In the genomic region with DNA sequence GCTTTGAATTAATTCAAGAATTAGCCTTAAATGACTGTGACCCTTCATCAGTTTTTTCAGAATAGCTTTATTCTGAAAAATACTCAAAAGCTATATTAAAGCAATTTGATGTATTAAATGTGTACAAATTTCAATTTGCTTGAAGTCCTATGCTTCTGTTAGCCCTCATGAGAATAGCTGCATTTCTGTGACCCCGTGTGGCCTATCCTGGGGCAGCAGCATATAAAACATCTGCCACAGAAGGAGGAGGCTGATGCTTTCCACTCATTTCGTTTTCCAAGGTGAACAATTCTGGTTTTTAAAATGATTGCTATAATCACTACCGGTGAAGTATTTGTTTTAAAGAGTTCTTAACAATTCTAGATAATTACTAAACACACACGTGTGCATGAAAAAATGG, we compare ENCODE assay signal across 19 cellular contexts.
DNase-seq lines count a peak whose midpoint lies in the region; ATAC-seq and TF ChIP-seq lines count a peak whose summit lies in the region.
"Had no signal": no experiment of that assay in that cellular context is flagged by ENCODE, and none has a peak within 500 bp of the region (broad histone marks: within the 10 kb centered on the region; RNA-seq: fewer than 3 reads in every experiment).

No MANE protein-coding gene starts in this region.

- H3K4me3 ChIP-seq in AG04450 (ENCODE audit: low read depth, low read length) (no peak overlapping the region), HAP-1 (no peak overlapping the region)
- H3K4me3 ChIP-seq: colonic mucosa, skin epidermis, vagina had no signal

- H3K27ac Mint-ChIP-seq in WTC11 = no peak overlapping the region
- H3K27ac Mint-ChIP-seq in T-helper 2 cell treated with Interferon-gamma antibody and Interleukin-4, amounts not matched to agents 5 μg/mL and 100 μg/mL, for 36 hours = no peak overlapping the region
- H3K27ac Mint-ChIP-seq: activated CD4-positive, alpha-beta memory T cell treated with anti-CD3 and anti-CD28 coated beads for 36 hours; activated T-cell treated with anti-CD3 and anti-CD28 coated beads, Interleukin-2, amount 50 U/mL, for 72 hours had no signal

- peaks cover 23% of the 10 kb centered on the region for H3K4me1 Mint-ChIP-seq in WTC11
- peaks cover 8% of the 10 kb centered on the region for H3K4me1 Mint-ChIP-seq in T-helper 2 cell treated with Interferon-gamma antibody and Interleukin-4, amounts not matched to agents 5 μg/mL and 100 μg/mL, for 36 hours (ENCODE audit: low read depth)

- peak; percentile 53 for ATAC-seq in WTC11
- ATAC-seq: activated T-cell treated with anti-CD3 and anti-CD28 coated beads, Interleukin-2, amount 50 U/mL, for 72 hours; stimulated activated naive CD8-positive, alpha-beta T cell treated with anti-CD3 and anti-CD28 coated beads, Interleukin-15, Interleukin-2, amounts not matched to agents 100 U/mL and 50 U/mL, for 24 hours had no signal

- POLR2A ChIA-PET in AG04450 (lab: Yijun Ruan, JAX) (no interaction called here), WTC11 (lab: Charles Lee) (interaction anchor here (0.5 kb wide), 1 partner anchor 360 kb away, joined by 3 read pairs; no protein-coding TSS in a partner anchor)

- H3K4me1 ChIP-seq in HAP-1 = peaks cover 21% of the 10 kb centered on the region
- H3K4me1 ChIP-seq: colonic mucosa, vagina had no signal

- H3K9me3 Mint-ChIP-seq in WTC11 = no peaks in the 10 kb centered on the region
- no peaks in the 10 kb centered on the region for H3K9me3 Mint-ChIP-seq in T-helper 2 cell treated with Interferon-gamma antibody and Interleukin-4, amounts not matched to agents 5 μg/mL and 100 μg/mL, for 36 hours
- H3K9me3 Mint-ChIP-seq: activated T-cell treated with anti-CD3 and anti-CD28 coated beads, Interleukin-2, amount 50 U/mL, for 72 hours had no signal

- H3K27ac ChIP-seq in AG04450 (ENCODE audit: low read depth, low read length) = no peak overlapping the region
- H3K27ac ChIP-seq: colonic mucosa, neutrophil, skin epidermis, vagina had no signal

- no peaks in the 10 kb centered on the region for H3K36me3 Mint-ChIP-seq in WTC11
- H3K36me3 Mint-ChIP-seq in T-helper 2 cell treated with Interferon-gamma antibody and Interleukin-4, amounts not matched to agents 5 μg/mL and 100 μg/mL, for 36 hours (ENCODE audit: low read depth) = no peaks in the 10 kb centered on the region

- no peaks in the 10 kb centered on the region for H3K27me3 ChIP-seq in AG04450 (ENCODE audit: control insufficient read depth, insufficient read depth, low read length)
- H3K27me3 ChIP-seq in HAP-1 (ENCODE audit: low read depth) = no peaks in the 10 kb centered on the region
- H3K27me3 ChIP-seq: colonic mucosa, neutrophil, vagina had no signal

- no peaks in the 10 kb centered on the region for H3K27me3 Mint-ChIP-seq in WTC11 (ENCODE audit: low read depth)
- no peaks in the 10 kb centered on the region for H3K27me3 Mint-ChIP-seq in T-helper 2 cell treated with Interferon-gamma antibody and Interleukin-4, amounts not matched to agents 5 μg/mL and 100 μg/mL, for 36 hours (ENCODE audit: low read depth)
- H3K27me3 Mint-ChIP-seq: activated CD4-positive, alpha-beta memory T cell treated with anti-CD3 and anti-CD28 coated beads for 36 hours had no signal

- DNase-seq in AG04450 (ENCODE audit: low read depth, low spot score) (no peak), GM13977 (ENCODE audit: low spot score) (no peak), WTC11 (ENCODE audit: low spot score) (no peak), inferior parietal cortex (ENCODE audit: extremely low spot score) (peak; percentile 50), NCI-H1436 treated with DMSO at 0.1 percent for 48 hours (lab: John Stamatoyannopoulos, UW) (no peak), HAP-1 (ENCODE audit: low spot score in 2 of 2) (no peak), dermis blood vessel endothelial cell (no peak)
- no peak for DNase-seq in T-helper 2 cell treated with Interferon-gamma antibody and Interleukin-4, amounts not matched to agents 5 μg/mL and 100 μg/mL, for 36 hours (ENCODE audit: low spot score)
- DNase-seq: ACHN; activated CD4-positive, alpha-beta memory T cell treated with anti-CD3 and anti-CD28 coated beads for 36 hours; activated T-cell treated with anti-CD3 and anti-CD28 coated beads, Interleukin-2, amount 50 U/mL, for 72 hours; colonic mucosa; MM.1S; NCI-H82; stimulated activated naive CD8-positive, alpha-beta T cell treated with anti-CD3 and anti-CD28 coated beads, Interleukin-15, Interleukin-2, amounts not matched to agents 100 U/mL and 50 U/mL, for 24 hours; T1000 had no signal

- CTCF ChIA-PET in AG04450 (lab: Charles Lee) (interaction anchor here (0.6 to 1.4 kb wide), 6 partner anchors 22 to 692 kb away, joined by 3 to 6 read pairs (median 3); no protein-coding TSS in a partner anchor), WTC11 (lab: Charles Lee) (interaction anchor here (1.0 to 1.7 kb wide), 4 partner anchors 44 to 246 kb away, joined by 3 to 5 read pairs (median 3); no protein-coding TSS in a partner anchor)

- no peaks in the 10 kb centered on the region for H3K9me3 ChIP-seq in AG04450 (ENCODE audit: control insufficient read depth, insufficient read depth, low read length)
- H3K9me3 ChIP-seq in HAP-1 = no peaks in the 10 kb centered on the region
- H3K9me3 ChIP-seq: colonic mucosa, neutrophil, vagina had no signal

- no peaks in the 10 kb centered on the region for H3K36me3 ChIP-seq in HAP-1 (replicated peaks)
- H3K36me3 ChIP-seq: colonic mucosa, neutrophil, vagina had no signal

- TF ChIP-seq CTCF in AG04450 (IDR thresholded peaks at IDR 0.05; ENCODE audit: low read depth, low read length) = peak; percentile 39
- peak; percentile 38 for TF ChIP-seq CTCF in GM13977 (IDR thresholded peaks at IDR 0.05; ENCODE audit: extremely low read depth, insufficient read depth, missing control alignments)
- TF ChIP-seq CTCF in WTC11 (IDR thresholded peaks at IDR 0.05) = no peak

- in situ Hi-C loops in GM13977 (cut with MboI; ENCODE audit: low pct_unique_long_range_greater_than_20kb, low sequenced_read_pairs, unreplicated experiment) = no loop called here
- in situ Hi-C loops in HAP-1 (cut with MboI; ENCODE audit: low sequenced_read_pairs) = no loop called here

- H3K4me3 Mint-ChIP-seq in WTC11 = no peak overlapping the region
- H3K4me3 Mint-ChIP-seq in T-helper 2 cell treated with Interferon-gamma antibody and Interleukin-4, amounts not matched to agents 5 μg/mL and 100 μg/mL, for 36 hours = no peak overlapping the region
- H3K4me3 Mint-ChIP-seq: activated CD4-positive, alpha-beta memory T cell treated with anti-CD3 and anti-CD28 coated beads for 36 hours; activated T-cell treated with anti-CD3 and anti-CD28 coated beads, Interleukin-2, amount 50 U/mL, for 72 hours had no signal

TF ChIP-seq in WTC11, 78 proteins besides CTCF, POLR2A, EP300 and RAD21:
- no peak for TF ChIP-seq SMAD3 (CRISPR knock-in tag; IDR thresholded peaks at IDR 0.05; ENCODE audit: borderline replicate concordance)
- no peak for TF ChIP-seq RELA (CRISPR knock-in tag; IDR thresholded peaks at IDR 0.05; ENCODE audit: borderline replicate concordance)
TF ChIP-seq in WTC11: peak in this region for 0.
